ENCODE assay signal across 28 cellular contexts in the genomic region with DNA sequence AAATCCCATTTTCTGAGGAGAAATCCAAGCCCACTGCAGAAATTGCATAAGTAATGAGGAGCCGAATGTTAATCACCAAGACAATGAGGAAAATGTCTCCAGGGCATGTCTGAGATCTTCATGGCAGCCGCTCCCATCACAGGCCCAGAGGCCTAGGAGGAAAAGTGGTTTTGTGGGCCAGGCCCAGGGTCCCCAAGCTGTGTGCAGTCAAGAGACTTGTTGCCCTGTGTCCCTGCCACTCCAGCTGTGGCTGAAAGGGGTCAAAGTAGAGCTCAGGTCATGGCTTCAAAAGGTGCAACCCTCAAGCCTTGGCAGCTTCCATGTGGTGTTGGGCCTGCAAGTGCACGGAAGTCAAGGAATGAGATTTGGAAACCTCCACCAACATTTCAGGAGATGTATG.
"Had no signal": no experiment of that assay in that cellular context is flagged by ENCODE, and none has a peak within 500 bp of the region (broad histone marks: within the 10 kb centered on the region; RNA-seq: fewer than 3 reads in every experiment).

No MANE protein-coding gene starts in this region.

- H3K4me2 ChIP-seq: neural progenitor cell had no signal

- H3K4me1 ChIP-seq: neural progenitor cell, parathyroid adenoma, psoas muscle, right lobe of liver, sigmoid colon, suprapubic skin, testis, tibial artery, transverse colon, upper lobe of left lung, uterus had no signal

- H2AFZ ChIP-seq: neural progenitor cell, parathyroid adenoma had no signal

- H3K27ac ChIP-seq: neural progenitor cell, neutrophil, ovary, parathyroid adenoma, psoas muscle, right lobe of liver, sigmoid colon, suprapubic skin, testis, tibial artery, transverse colon, upper lobe of left lung, uterus had no signal

- H3K9me3 ChIP-seq: neutrophil, ovary, psoas muscle, right lobe of liver, sigmoid colon, testis, tibial artery, transverse colon, upper lobe of left lung, uterus had no signal

- H3K9ac ChIP-seq: neural progenitor cell, parathyroid adenoma had no signal

- H3K4me3 ChIP-seq: neural progenitor cell, ovary, psoas muscle, right lobe of liver, sigmoid colon, suprapubic skin, testis, tibial artery, transverse colon, upper lobe of left lung, uterus had no signal

- DNase-seq: naive thymus-derived CD4-positive, alpha-beta T cell; natural killer cell; nucleus accumbens; ovary; psoas muscle; right cardiac atrium; right lobe of liver; sigmoid colon; small intestine; stimulated activated CD4-positive, alpha-beta T cell treated with anti-CD3 and anti-CD28 coated beads, Interleukin-12 subunit alpha, Interleukin-12 subunit beta, amount 100 ng/mL, for 4 hours; stimulated activated CD4-positive, alpha-beta T cell treated with anti-CD3 and anti-CD28 coated beads, Interleukin-1b, Interleukin-23, amount 100 ng/mL, for 48 hours; stimulated activated CD4-positive, alpha-beta T cell treated with anti-CD3 and anti-CD28 coated beads, Interleukin-4, amount 100 ng/mL, for 1 hour; stimulated activated CD4-positive, alpha-beta T cell treated with anti-CD3 and anti-CD28 coated beads, Interleukin-4, amount 100 ng/mL, for 4 hours; stimulated activated CD8-positive, alpha-beta memory T cell treated with anti-CD3 and anti-CD28 coated beads, Interleukin-4, amount 100 ng/mL, for 48 hours; stimulated activated naive CD4-positive, alpha-beta T cell; stimulated activated naive CD8-positive, alpha-beta T cell treated with anti-CD3 and anti-CD28 coated beads, Interleukin-15, amount 100 ng/mL, for 72 hours; stimulated activated naive CD8-positive, alpha-beta T cell treated with anti-CD3 and anti-CD28 coated beads, Interleukin-15, Interleukin-2, amounts not matched to agents 100 U/mL and 50 U/mL, for 24 hours; substantia nigra; testis; tibial artery; transverse colon; upper lobe of left lung; uterus had no signal

- H3K36me3 ChIP-seq: neural progenitor cell, neutrophil, ovary, right lobe of liver, sigmoid colon, suprapubic skin, tibial artery, transverse colon, uterus had no signal

- FAIRE-seq: small intestine had no signal

- H3K27me3 ChIP-seq: neural progenitor cell, neutrophil, ovary, right lobe of liver, sigmoid colon, suprapubic skin, testis, tibial artery, transverse colon, upper lobe of left lung, uterus had no signal

- ATAC-seq: naive thymus-derived CD4-positive, alpha-beta T cell; natural killer cell; psoas muscle; right cardiac atrium; right lobe of liver; stimulated activated memory B cell treated with anti-CD40 and anti-IgM and Interleukin-4, amounts not matched to agents 10 μg/mL and 1 μg/mL and 100 μg/mL, for 72 hours; stimulated activated naive CD8-positive, alpha-beta T cell treated with anti-CD3 and anti-CD28 coated beads, Interleukin-15, amount 100 ng/mL, for 72 hours; stimulated activated naive CD8-positive, alpha-beta T cell treated with anti-CD3 and anti-CD28 coated beads, Interleukin-15, Interleukin-2, amounts not matched to agents 100 U/mL and 50 U/mL, for 24 hours had no signal
